Comparison of ENCODE assay signal across 1 cellular context in the genomic region with DNA sequence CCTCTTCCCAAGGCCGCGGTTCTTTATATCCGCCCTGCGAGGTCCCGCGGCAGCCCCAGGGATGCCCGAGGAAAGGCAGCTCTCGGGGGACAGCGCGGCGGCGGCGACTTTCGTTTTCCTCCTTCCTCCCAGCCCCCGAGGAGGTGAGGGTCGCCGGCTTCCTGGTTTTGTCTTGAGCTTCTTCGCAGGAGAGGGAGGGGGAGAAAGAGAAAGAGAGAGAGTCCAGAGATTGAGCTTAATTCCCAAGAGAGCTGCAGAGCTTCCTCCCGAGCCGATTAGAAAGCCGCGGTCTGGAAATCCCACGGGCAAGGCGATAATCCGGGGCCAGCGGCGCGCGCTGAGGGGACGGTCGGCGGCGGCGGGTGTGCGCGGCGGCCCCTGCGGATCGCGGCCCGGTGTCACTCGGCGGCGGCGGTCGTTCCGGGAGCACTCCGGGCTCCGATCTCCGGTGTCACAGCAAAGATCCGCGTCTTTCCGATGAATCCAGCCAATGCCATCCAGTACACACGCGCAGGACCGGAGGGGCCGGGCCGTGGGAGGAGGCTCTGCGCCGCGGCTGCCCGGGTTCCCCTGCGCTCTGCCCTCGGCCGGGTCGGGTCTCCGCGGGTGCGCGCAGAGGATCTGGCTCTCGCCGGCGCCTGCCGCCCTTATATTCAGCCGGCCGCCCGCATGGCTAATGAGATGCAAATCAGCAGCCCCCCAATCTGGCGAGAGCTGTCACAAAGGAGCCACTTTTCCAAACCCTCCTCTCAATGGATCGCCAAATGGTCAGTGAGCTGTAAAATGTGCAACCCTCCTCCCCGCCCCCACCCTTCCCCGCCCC.
A peak's percentile ranks its signal among the peaks of the same experiment; 100 is the strongest.
TF ChIP-seq lines count a peak whose summit lies in the region.

A gene with protein sequence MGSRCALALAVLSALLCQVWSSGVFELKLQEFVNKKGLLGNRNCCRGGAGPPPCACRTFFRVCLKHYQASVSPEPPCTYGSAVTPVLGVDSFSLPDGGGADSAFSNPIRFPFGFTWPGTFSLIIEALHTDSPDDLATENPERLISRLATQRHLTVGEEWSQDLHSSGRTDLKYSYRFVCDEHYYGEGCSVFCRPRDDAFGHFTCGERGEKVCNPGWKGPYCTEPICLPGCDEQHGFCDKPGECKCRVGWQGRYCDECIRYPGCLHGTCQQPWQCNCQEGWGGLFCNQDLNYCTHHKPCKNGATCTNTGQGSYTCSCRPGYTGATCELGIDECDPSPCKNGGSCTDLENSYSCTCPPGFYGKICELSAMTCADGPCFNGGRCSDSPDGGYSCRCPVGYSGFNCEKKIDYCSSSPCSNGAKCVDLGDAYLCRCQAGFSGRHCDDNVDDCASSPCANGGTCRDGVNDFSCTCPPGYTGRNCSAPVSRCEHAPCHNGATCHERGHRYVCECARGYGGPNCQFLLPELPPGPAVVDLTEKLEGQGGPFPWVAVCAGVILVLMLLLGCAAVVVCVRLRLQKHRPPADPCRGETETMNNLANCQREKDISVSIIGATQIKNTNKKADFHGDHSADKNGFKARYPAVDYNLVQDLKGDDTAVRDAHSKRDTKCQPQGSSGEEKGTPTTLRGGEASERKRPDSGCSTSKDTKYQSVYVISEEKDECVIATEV (minus strand): TSS at position 773 of the 823 bp plus-strand sequence. CDS start 939 bp downstream, outside the sequence.

TF ChIP-seq in endothelial cell of umbilical vein, 7 proteins besides CTCF, POLR2A, EP300 and RAD21:
- TF ChIP-seq EZH2 (IDR thresholded peaks at IDR 0.05; ENCODE audit: borderline replicate concordance, low read depth, low read length, severe bottlenecking) (peak; percentile 46), POLR2AphosphoS5 (IDR thresholded peaks at IDR 0.05; ENCODE audit: insufficient read depth, low read depth, low read length) (peak; percentile 30)
- TF ChIP-seq, protein P1, sequence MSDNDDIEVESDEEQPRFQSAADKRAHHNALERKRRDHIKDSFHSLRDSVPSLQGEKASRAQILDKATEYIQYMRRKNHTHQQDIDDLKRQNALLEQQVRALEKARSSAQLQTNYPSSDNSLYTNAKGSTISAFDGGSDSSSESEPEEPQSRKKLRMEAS (IDR thresholded peaks at IDR 0.05; ENCODE audit: insufficient read depth, insufficient read length): no peak
